ENCODE assay signal across 8 cellular contexts in genomic region chr5:134648425-134649162, GRCh38. TPM values are rescaled to one million over a fixed set of nuclear protein-coding genes. Genes with fewer than 3 reads are reported as not detected.
DNase-seq lines count a peak whose midpoint lies in the region; ATAC-seq and TF ChIP-seq lines count a peak whose summit lies in the region.

Gene SEC24A, plus strand, starts transcription at chr5:134648785. Its CDS starts 292 bp downstream, at chr5:134649077.

- no peaks in the 10 kb centered on the region for H3K27me3 Mint-ChIP-seq in nephron progenitor cell (ENCODE audit: low read depth, poor library complexity)
- no peaks in the 10 kb centered on the region for H3K27me3 Mint-ChIP-seq in stimulated activated naive CD8-positive, alpha-beta T cell treated with anti-CD3 and anti-CD28 coated beads, Interleukin-15, amount 100 ng/mL, for 72 hours

- H3K36me3 Mint-ChIP-seq in nephron progenitor cell (ENCODE audit: low read depth): peaks cover 4% of the 10 kb centered on the region

- peak within 1 kb of the TSS; percentile 98 for H3K27ac Mint-ChIP-seq in nephron progenitor cell
- peak within 1 kb of the TSS; percentile 97 to 98 for H3K27ac Mint-ChIP-seq in stimulated activated naive CD8-positive, alpha-beta T cell treated with anti-CD3 and anti-CD28 coated beads, Interleukin-15, amount 100 ng/mL, for 72 hours

- no peak for TF ChIP-seq CTCF in nephron progenitor cell (IDR thresholded peaks at IDR 0.05)

- no peaks in the 10 kb centered on the region for H3K9me3 Mint-ChIP-seq in nephron progenitor cell
- no peaks in the 10 kb centered on the region for H3K9me3 Mint-ChIP-seq in stimulated activated naive CD8-positive, alpha-beta T cell treated with anti-CD3 and anti-CD28 coated beads, Interleukin-15, amount 100 ng/mL, for 72 hours

- peak; percentile 95 for ATAC-seq in stimulated activated naive CD8-positive, alpha-beta T cell treated with anti-CD3 and anti-CD28 coated beads, Interleukin-15, amount 100 ng/mL, for 72 hours

- H3K4me1 Mint-ChIP-seq in nephron progenitor cell: peaks cover 27% of the 10 kb centered on the region
- H3K4me1 Mint-ChIP-seq in stimulated activated naive CD8-positive, alpha-beta T cell treated with anti-CD3 and anti-CD28 coated beads, Interleukin-15, amount 100 ng/mL, for 72 hours: peaks cover 8% of the 10 kb centered on the region

- DNase-seq in ELF-1 (ENCODE audit: low read depth, low spot score) (peak; percentile 97), H4 (ENCODE audit: low spot score) (peak; percentile 93), LoVo (ENCODE audit: low spot score) (peak; percentile 95), SIG-M5 (lab: John Stamatoyannopoulos, UW) (peak; percentile 13), activated gamma-delta T cell (lab: John Stamatoyannopoulos, UW) (peak; percentile 96), fibroblast of the conjunctiva (ENCODE audit: low read depth) (peak; percentile 66), nephron progenitor cell (peak; percentile 91)
- DNase-seq in stimulated activated naive CD8-positive, alpha-beta T cell treated with anti-CD3 and anti-CD28 coated beads, Interleukin-15, amount 100 ng/mL, for 72 hours: peak; percentile 95 to 97

- H3K4me3 Mint-ChIP-seq in nephron progenitor cell: peak within 1 kb of the TSS; percentile 90
- peak within 1 kb of the TSS; percentile 90 to 99 for H3K4me3 Mint-ChIP-seq in stimulated activated naive CD8-positive, alpha-beta T cell treated with anti-CD3 and anti-CD28 coated beads, Interleukin-15, amount 100 ng/mL, for 72 hours

RNA-seq across cellular contexts. Expression of gene SEC24A, which starts in this region (rescaled TPM):
- total RNA-seq in H4 (2014; rRNA removed; shearing (Covaris generic)): 16.4 and 23.3 TPM in 2 replicates

Comparison
In these comparisons a context has a peak if more than half of its experiments do, and no peak if none do; other contexts are left out.
1. Peak in every context shown above with its lines: DNase-seq and ATAC-seq.
2. DNase-seq: peak in every context shown above with its lines; median percentile 97 in ELF-1; 96 in activated gamma-delta T cell; 96 in stimulated activated naive CD8-positive, alpha-beta T cell treated with anti-CD3 and anti-CD28 coated beads, Interleukin-15, amount 100 ng/mL, for 72 hours; 95 in LoVo; 93 in H4; 91 in nephron progenitor cell; 66 in fibroblast of the conjunctiva; 13 in SIG-M5.